ENCODE assay signal across 14 cellular contexts in the genomic region with DNA sequence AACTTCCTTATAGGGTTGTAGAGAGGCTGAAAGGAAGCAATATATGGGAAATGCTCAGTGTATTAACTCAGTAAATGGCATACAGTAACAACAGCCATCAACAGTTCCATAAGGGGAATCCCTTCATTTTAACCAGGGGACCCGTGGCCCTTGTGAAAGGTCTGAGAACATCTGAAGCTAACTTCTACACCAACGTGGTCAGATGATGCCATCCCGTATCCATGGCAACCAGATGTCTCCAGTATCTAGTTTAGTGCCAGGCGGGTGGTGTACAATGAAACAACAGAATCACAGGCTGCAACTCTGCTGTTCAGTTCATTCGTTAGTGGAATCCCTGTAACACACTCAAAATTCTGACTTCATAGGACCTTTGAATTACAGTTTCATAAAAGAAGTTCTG.
DNase-seq lines count a peak whose midpoint lies in the region; ATAC-seq lines count a peak whose summit lies in the region.
"Had no signal": no experiment of that assay in that cellular context is flagged by ENCODE, and none has a peak within 500 bp of the region (broad histone marks: within the 10 kb centered on the region; RNA-seq: fewer than 3 reads in every experiment).

No MANE protein-coding gene starts in this region.

- peaks cover 0 to 3% of the 10 kb centered on the region in 2 donors for H3K9me3 Mint-ChIP-seq in activated naive CD4-positive, alpha-beta T cell treated with anti-CD3 and anti-CD28 coated beads, Interleukin-2, amount 50 U/mL, for 72 hours
- H3K9me3 Mint-ChIP-seq in activated naive CD4-positive, alpha-beta T cell treated with anti-CD3 and anti-CD28 coated beads for 36 hours = peaks cover 3% of the 10 kb centered on the region
- H3K9me3 Mint-ChIP-seq in activated CD8-positive, alpha-beta memory T cell treated with anti-CD3 and anti-CD28 coated beads, Interleukin-2, amount 10 ng/mL, durations not matched to agents 7 days and 5 days (ENCODE audit: low read depth) = no peaks in the 10 kb centered on the region

- peaks cover 13% of the 10 kb centered on the region for H3K4me1 Mint-ChIP-seq in activated naive CD4-positive, alpha-beta T cell treated with anti-CD3 and anti-CD28 coated beads for 36 hours (ENCODE audit: low read depth)
- H3K4me1 Mint-ChIP-seq in activated CD8-positive, alpha-beta memory T cell treated with anti-CD3 and anti-CD28 coated beads, Interleukin-2, amount 10 ng/mL, durations not matched to agents 7 days and 5 days = peaks cover 8% of the 10 kb centered on the region

- no peak overlapping the region for H3K27ac Mint-ChIP-seq in activated naive CD4-positive, alpha-beta T cell treated with anti-CD3 and anti-CD28 coated beads, Interleukin-2, amount 50 U/mL, for 72 hours
- H3K27ac Mint-ChIP-seq in activated naive CD4-positive, alpha-beta T cell treated with anti-CD3 and anti-CD28 coated beads for 36 hours = no peak overlapping the region
- no peak overlapping the region for H3K27ac Mint-ChIP-seq in activated CD8-positive, alpha-beta memory T cell treated with anti-CD3 and anti-CD28 coated beads, Interleukin-2, amount 10 ng/mL, durations not matched to agents 7 days and 5 days

- DNase-seq in activated naive CD4-positive, alpha-beta T cell treated with anti-CD3 and anti-CD28 coated beads, Interleukin-2, amount 50 U/mL, for 72 hours (ENCODE audit: low spot score in 2 of 2) = peak in 1 of 2 donors; percentile 41
- DNase-seq in activated naive CD4-positive, alpha-beta T cell treated with anti-CD3 and anti-CD28 coated beads for 36 hours = no peak
- DNase-seq in RPMI8226 (peak; percentile 22), inferior parietal cortex (ENCODE audit: extremely low spot score) (peak; percentile 67), superior temporal gyrus (ENCODE audit: extremely low spot score) (peak; percentile 77), kidney glomerular epithelial cell (lab: John Stamatoyannopoulos, UW) (no peak)
- DNase-seq in activated CD8-positive, alpha-beta memory T cell treated with anti-CD3 and anti-CD28 coated beads, Interleukin-2, amount 10 ng/mL, durations not matched to agents 7 days and 5 days = no peak
- DNase-seq: activated CD4-positive, alpha-beta T cell treated with anti-CD3 and anti-CD28 coated beads, Interleukin-2, amount 50 U/mL, for 1 hour; activated gamma-delta T cell treated with Interleukin-2 at 50 U/mL for 16 hours; body of pancreas; effector CD8-positive, alpha-beta T cell; NCI-H2171; stimulated activated CD4-positive, alpha-beta T cell treated with anti-CD3 and anti-CD28 coated beads, Interleukin-2, amount 100 ng/mL, for 24 hours had no signal

- intact Hi-C loops in activated naive CD4-positive, alpha-beta T cell treated with anti-CD3 and anti-CD28 coated beads for 36 hours (cut with micrococcal nuclease) = no loop called here

- H3K36me3 Mint-ChIP-seq in activated naive CD4-positive, alpha-beta T cell treated with anti-CD3 and anti-CD28 coated beads, Interleukin-2, amount 50 U/mL, for 72 hours = peaks cover 0 to 6% of the 10 kb centered on the region in 2 donors
- no peaks in the 10 kb centered on the region for H3K36me3 Mint-ChIP-seq in activated naive CD4-positive, alpha-beta T cell treated with anti-CD3 and anti-CD28 coated beads for 36 hours (ENCODE audit: low read depth)
- H3K36me3 Mint-ChIP-seq in activated CD8-positive, alpha-beta memory T cell treated with anti-CD3 and anti-CD28 coated beads, Interleukin-2, amount 10 ng/mL, durations not matched to agents 7 days and 5 days = peaks cover 12% of the 10 kb centered on the region

- CTCF ChIA-PET in activated naive CD4-positive, alpha-beta T cell treated with anti-CD3 and anti-CD28 coated beads for 36 hours (lab: Charles Lee) = interaction anchor here (0.6 kb wide), 3 partner anchors 16 to 313 kb away, joined by 3 read pairs; no protein-coding TSS in a partner anchor
- CTCF ChIA-PET in activated CD8-positive, alpha-beta memory T cell treated with anti-CD3 and anti-CD28 coated beads, Interleukin-2, amount 10 ng/mL, durations not matched to agents 7 days and 5 days (lab: Charles Lee) = interaction anchor here (1.1 to 1.7 kb wide), 3 partner anchors 21 to 315 kb away, joined by 3 to 4 read pairs (median 4); no protein-coding TSS in a partner anchor

- H3K4me3 Mint-ChIP-seq in activated naive CD4-positive, alpha-beta T cell treated with anti-CD3 and anti-CD28 coated beads for 36 hours = no peak overlapping the region
- no peak overlapping the region for H3K4me3 Mint-ChIP-seq in activated CD8-positive, alpha-beta memory T cell treated with anti-CD3 and anti-CD28 coated beads, Interleukin-2, amount 10 ng/mL, durations not matched to agents 7 days and 5 days

- no peaks in the 10 kb centered on the region for H3K27me3 Mint-ChIP-seq in activated naive CD4-positive, alpha-beta T cell treated with anti-CD3 and anti-CD28 coated beads for 36 hours (ENCODE audit: low read depth)
- no peaks in the 10 kb centered on the region for H3K27me3 Mint-ChIP-seq in activated CD8-positive, alpha-beta memory T cell treated with anti-CD3 and anti-CD28 coated beads, Interleukin-2, amount 10 ng/mL, durations not matched to agents 7 days and 5 days

- ATAC-seq in activated naive CD4-positive, alpha-beta T cell treated with anti-CD3 and anti-CD28 coated beads, Interleukin-2, amount 50 U/mL, for 72 hours = peak; percentile 63 to 66
- no peak for ATAC-seq in HG03025 (IDR thresholded peaks at IDR 0.05; ENCODE audit: low FRiP score, unreplicated experiment)
- no peak for ATAC-seq in activated CD8-positive, alpha-beta memory T cell treated with anti-CD3 and anti-CD28 coated beads, Interleukin-2, amount 10 ng/mL, durations not matched to agents 7 days and 5 days
- ATAC-seq: body of pancreas had no signal

Comparison
In these comparisons a context has a peak if more than half of its experiments do, and no peak if none do; other contexts are left out.
1. ATAC-seq: peak in activated naive CD4-positive, alpha-beta T cell treated with anti-CD3 and anti-CD28 coated beads, Interleukin-2, amount 50 U/mL, for 72 hours (2 of 2); none in HG03025 (single experiment) and activated CD8-positive, alpha-beta memory T cell treated with anti-CD3 and anti-CD28 coated beads, Interleukin-2, amount 10 ng/mL, durations not matched to agents 7 days and 5 days (single experiment).
2. DNase-seq: peak in RPMI8226 (single experiment), inferior parietal cortex (single experiment) and superior temporal gyrus (single experiment); none in activated naive CD4-positive, alpha-beta T cell treated with anti-CD3 and anti-CD28 coated beads for 36 hours (single experiment), activated CD8-positive, alpha-beta memory T cell treated with anti-CD3 and anti-CD28 coated beads, Interleukin-2, amount 10 ng/mL, durations not matched to agents 7 days and 5 days (single experiment) and kidney glomerular epithelial cell (single experiment).